Comparison of ENCODE assay signal across 1 cellular context in genomic region chr2:74746480-74746879, GRCh38.
TF ChIP-seq lines count a peak whose summit lies in the region.

No MANE protein-coding gene starts in this region.

TF ChIP-seq in IMR-90, 13 proteins besides CTCF, POLR2A, EP300 and RAD21 (continued from another document):
- TF ChIP-seq USF2 (IDR thresholded peaks at IDR 0.05; ENCODE audit: low read depth, low read length) = no peak
